ENCODE assay signal across 16 cellular contexts in the genomic region with DNA sequence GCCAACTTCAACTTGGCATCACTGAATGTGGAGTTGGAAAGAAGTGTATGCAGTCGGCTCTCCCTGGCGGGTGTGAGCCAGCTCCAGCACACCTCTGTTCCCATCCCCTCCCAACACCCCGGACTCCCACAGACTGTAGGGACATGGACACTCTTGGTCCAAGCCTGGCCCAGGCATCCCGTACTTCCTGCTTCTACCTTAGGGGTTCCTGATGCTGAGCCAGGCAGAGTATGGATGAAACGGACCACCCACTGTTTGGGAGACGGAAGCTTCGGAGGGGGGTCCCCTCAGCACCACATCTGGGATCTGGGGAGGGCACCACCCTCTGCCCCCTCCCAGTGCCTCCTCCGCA.
DNase-seq lines count a peak whose midpoint lies in the region; ATAC-seq, FAIRE-seq and TF ChIP-seq lines count a peak whose summit lies in the region.
"Had no signal": no experiment of that assay in that cellular context is flagged by ENCODE, and none has a peak within 500 bp of the region (broad histone marks: within the 10 kb centered on the region; RNA-seq: fewer than 3 reads in every experiment).

No MANE protein-coding gene starts in this region.

- H3K27me3 Mint-ChIP-seq in natural killer cell (ENCODE audit: low read depth in 2 of 2): no peaks in the 10 kb centered on the region
- no peaks in the 10 kb centered on the region for H3K27me3 Mint-ChIP-seq in natural killer cell treated with Interleukin-12 subunit alpha and Interleukin-12 subunit beta and Interleukin-15 and Interleukin-18, amount 100 ng/mL, for 72 hours
- H3K27me3 Mint-ChIP-seq: activated CD4-positive, alpha-beta T cell treated with anti-CD3 and anti-CD28 coated beads, Interleukin-2, amount 10 ng/mL, durations not matched to agents 7 days and 5 days; activated naive CD8-positive, alpha-beta T cell treated with anti-CD3 and anti-CD28 coated beads, Interleukin-2, amount 50 U/mL, for 24 hours had no signal

- ATAC-seq in natural killer cell (no peak), pancreas (no peak), GM18867 (IDR thresholded peaks at IDR 0.05; ENCODE audit: unreplicated experiment) (no peak)
- ATAC-seq in natural killer cell treated with Interleukin-12 subunit alpha and Interleukin-12 subunit beta and Interleukin-15 and Interleukin-18, amount 100 ng/mL, for 72 hours: no peak

- no peak for FAIRE-seq in pancreas (lab: Jason Lieb, UNC)
- FAIRE-seq: D721Med had no signal

- peaks cover 4% of the 10 kb centered on the region for H3K4me1 ChIP-seq in effector memory CD4-positive, alpha-beta T cell (ENCODE audit: control insufficient read depth, insufficient read depth, low read length, poor library complexity, severe bottlenecking)
- H3K4me1 ChIP-seq in pancreas: peaks cover 0 to 8% (median 0%) of the 10 kb centered on the region in 3 donors

- in situ Hi-C loops in GM13976 (cut with MboI; ENCODE audit: low sequenced_read_pairs, unreplicated experiment): loop anchor here (25.0 kb wide), 1 partner anchor 549 kb away; no protein-coding TSS in a partner anchor

- H3K9me3 ChIP-seq in effector memory CD4-positive, alpha-beta T cell (ENCODE audit: control insufficient read depth, low read length): no peaks in the 10 kb centered on the region
- no peaks in the 10 kb centered on the region for H3K9me3 ChIP-seq in pancreas
- H3K9me3 ChIP-seq: colonic mucosa, testis had no signal

- peak overlapping the region; percentile 20 for H3K27ac ChIP-seq in effector memory CD4-positive, alpha-beta T cell (ENCODE audit: insufficient read depth, low read length, poor library complexity, severe bottlenecking)
- H3K27ac ChIP-seq in pancreas: no peak overlapping the region
- H3K27ac ChIP-seq: brain microvascular endothelial cell, colonic mucosa, testis had no signal

- no peak for TF ChIP-seq CTCF in natural killer cell (IDR thresholded peaks at IDR 0.05)
- no peak for TF ChIP-seq CTCF in pancreas (IDR thresholded peaks at IDR 0.05)
- no peak for TF ChIP-seq CTCF in GM13976 (IDR thresholded peaks at IDR 0.05; ENCODE audit: borderline replicate concordance, control extremely low read depth, extremely low read depth, insufficient read depth, missing control alignments)

- peaks cover 6 to 14% of the 10 kb centered on the region in 2 donors for H3K4me1 Mint-ChIP-seq in natural killer cell
- peaks cover 2 to 9% of the 10 kb centered on the region in 2 donors for H3K4me1 Mint-ChIP-seq in natural killer cell treated with Interleukin-12 subunit alpha and Interleukin-12 subunit beta and Interleukin-15 and Interleukin-18, amount 100 ng/mL, for 72 hours (ENCODE audit: low read depth in 2 of 2)
- H3K4me1 Mint-ChIP-seq: nephron had no signal

- peaks cover 80% of the 10 kb centered on the region for H3K36me3 ChIP-seq in effector memory CD4-positive, alpha-beta T cell (ENCODE audit: control insufficient read depth, insufficient read depth, low read length)
- no peaks in the 10 kb centered on the region for H3K36me3 ChIP-seq in pancreas
- H3K36me3 ChIP-seq: brain microvascular endothelial cell, colonic mucosa had no signal

- no peak overlapping the region for H3K4me3 Mint-ChIP-seq in natural killer cell
- H3K4me3 Mint-ChIP-seq in natural killer cell treated with Interleukin-12 subunit alpha and Interleukin-12 subunit beta and Interleukin-15 and Interleukin-18, amount 100 ng/mL, for 72 hours: no peak overlapping the region
- H3K4me3 Mint-ChIP-seq: activated CD4-positive, alpha-beta T cell treated with anti-CD3 and anti-CD28 coated beads, Interleukin-2, amount 10 ng/mL, durations not matched to agents 7 days and 5 days; activated naive CD8-positive, alpha-beta T cell treated with anti-CD3 and anti-CD28 coated beads, Interleukin-2, amount 50 U/mL, for 24 hours; T-helper 1 cell treated with Interleukin-12 subunit alpha and Interleukin-12 subunit beta and Interleukin-4 antibody, amounts not matched to agents 30 μg/mL and 1 μg/mL, for 36 hours had no signal

- H3K27me3 ChIP-seq in effector memory CD4-positive, alpha-beta T cell (replicated peaks; ENCODE audit: control insufficient read depth, insufficient read depth, low read length, poor library complexity, severe bottlenecking): no peaks in the 10 kb centered on the region
- H3K27me3 ChIP-seq in pancreas: no peaks in the 10 kb centered on the region
- H3K27me3 ChIP-seq: brain microvascular endothelial cell, colonic mucosa, testis had no signal

- H3K9me3 Mint-ChIP-seq in natural killer cell: no peaks in the 10 kb centered on the region
- H3K9me3 Mint-ChIP-seq in natural killer cell treated with Interleukin-12 subunit alpha and Interleukin-12 subunit beta and Interleukin-15 and Interleukin-18, amount 100 ng/mL, for 72 hours: no peaks in the 10 kb centered on the region
- H3K9me3 Mint-ChIP-seq: activated CD4-positive, alpha-beta T cell treated with anti-CD3 and anti-CD28 coated beads, Interleukin-2, amount 10 ng/mL, durations not matched to agents 7 days and 5 days; activated naive CD8-positive, alpha-beta T cell treated with anti-CD3 and anti-CD28 coated beads, Interleukin-2, amount 50 U/mL, for 24 hours; nephron; T-helper 1 cell treated with Interleukin-12 subunit alpha and Interleukin-12 subunit beta and Interleukin-4 antibody, amounts not matched to agents 30 μg/mL and 1 μg/mL, for 36 hours had no signal

- WGBS in pancreas, 2 donors: 64 to 72% methylated on average over 8 of the region's 8 CpGs

- no peak overlapping the region for H3K4me3 ChIP-seq in effector memory CD4-positive, alpha-beta T cell (ENCODE audit: insufficient read depth, low read depth, low read length, poor library complexity, severe bottlenecking)
- H3K4me3 ChIP-seq in pancreas: peak overlapping the region in 3 of 4 donors; percentile 31 to 54 (median 39)

- H3K36me3 Mint-ChIP-seq in natural killer cell: no peaks in the 10 kb centered on the region
- peaks cover 6% of the 10 kb centered on the region for H3K36me3 Mint-ChIP-seq in natural killer cell treated with Interleukin-12 subunit alpha and Interleukin-12 subunit beta and Interleukin-15 and Interleukin-18, amount 100 ng/mL, for 72 hours

- H3K27ac Mint-ChIP-seq in natural killer cell: peak overlapping the region; percentile 69 to 73
- no peak overlapping the region for H3K27ac Mint-ChIP-seq in natural killer cell treated with Interleukin-12 subunit alpha and Interleukin-12 subunit beta and Interleukin-15 and Interleukin-18, amount 100 ng/mL, for 72 hours
- H3K27ac Mint-ChIP-seq: activated CD4-positive, alpha-beta T cell treated with anti-CD3 and anti-CD28 coated beads, Interleukin-2, amount 10 ng/mL, durations not matched to agents 7 days and 5 days; activated naive CD8-positive, alpha-beta T cell treated with anti-CD3 and anti-CD28 coated beads, Interleukin-2, amount 50 U/mL, for 24 hours; nephron; T-helper 1 cell treated with Interleukin-12 subunit alpha and Interleukin-12 subunit beta and Interleukin-4 antibody, amounts not matched to agents 30 μg/mL and 1 μg/mL, for 36 hours had no signal

- DNase-seq in natural killer cell: no peak
- no peak for DNase-seq in natural killer cell treated with Interleukin-12 subunit alpha and Interleukin-12 subunit beta and Interleukin-15 and Interleukin-18, amount 100 ng/mL, for 72 hours (ENCODE audit: low spot score)
- no peak for DNase-seq in effector memory CD4-positive, alpha-beta T cell
- no peak for DNase-seq in pancreas
- no peak for DNase-seq in germinal center (ENCODE audit: low spot score)
- no peak for DNase-seq in GM13976 (ENCODE audit: low spot score)
- DNase-seq in activated CD4-positive, alpha-beta T cell treated with anti-CD3 and anti-CD28 coated beads for 4 hours: no peak

- intact Hi-C loops in natural killer cell (cut with micrococcal nuclease): loop anchor here (2.0 to 10.0 kb wide), 3 partner anchors 34 to 222 kb away; no protein-coding TSS in a partner anchor
- intact Hi-C loops in pancreas (cut with DNase I): no loop called here

Comparison
In these comparisons a context has a peak if more than half of its experiments do, and no peak if none do; other contexts are left out.
1. H3K27ac Mint-ChIP-seq: peak in natural killer cell (2 of 2); none in natural killer cell treated with Interleukin-12 subunit alpha and Interleukin-12 subunit beta and Interleukin-15 and Interleukin-18, amount 100 ng/mL, for 72 hours (0 of 2).